In genomic region chr11:67239795-67240574, GRCh38 we compare ENCODE assay signal across 8 cellular contexts. TPM values are rescaled to one million over a fixed set of nuclear protein-coding genes. Genes with fewer than 3 reads are reported as not detected.
DNase-seq lines count a peak whose midpoint lies in the region; ATAC-seq and TF ChIP-seq lines count a peak whose summit lies in the region.

No MANE protein-coding gene starts in this region.

- CTCF ChIA-PET in naive thymus-derived CD4-positive, alpha-beta T cell (lab: Charles Lee), result interaction anchor here (0.6 to 2.6 kb wide), 10 partner anchors 13 to 390 kb away, joined by 3 to 23 read pairs (median 4); partner anchors contain the start of genes KDM2A and NUDT8

- peak overlapping the region; percentile 95 for H3K27ac ChIP-seq in GM23338 (ENCODE audit: low read depth)
- H3K27ac ChIP-seq in fibroblast of lung (ENCODE audit: insufficient read depth, low read length), result peak overlapping the region; percentile 95
- peak overlapping the region; percentile 97 for H3K27ac ChIP-seq in naive thymus-derived CD4-positive, alpha-beta T cell (ENCODE audit: low read depth, low read length)

- peak overlapping the region; percentile 100 for H3K27ac Mint-ChIP-seq in GM23338
- peak overlapping the region; percentile 99 for H3K27ac Mint-ChIP-seq in activated T-helper 17 cell treated with anti-CD3 and anti-CD28 coated beads, Interleukin-2, amount 50 U/mL, for 72 hours
- peak overlapping the region; percentile 92 to 100 (median 99) for H3K27ac Mint-ChIP-seq in naive thymus-derived CD4-positive, alpha-beta T cell
- H3K27ac Mint-ChIP-seq in stimulated activated memory B cell treated with anti-CD40 and anti-IgM and Interleukin-4, amounts not matched to agents 10 μg/mL and 1 μg/mL and 100 μg/mL, for 72 hours, result peak overlapping the region; percentile 99

- peak; percentile 99 for DNase-seq in Daoy (ENCODE audit: low read depth)
- DNase-seq in GM23338 (ENCODE audit: low spot score), result peak; percentile 99
- peak; percentile 98 for DNase-seq in LHCN-M2 (ENCODE audit: low read depth)
- peak; percentile 99 for DNase-seq in RPMI7951 (ENCODE audit: low read depth)
- DNase-seq in fibroblast of lung (ENCODE audit: low read depth in 2 of 2), result peak; percentile 98 to 99
- peak; percentile 81 to 99 (median 98) for DNase-seq in naive thymus-derived CD4-positive, alpha-beta T cell

- H3K4me1 ChIP-seq in GM23338 (ENCODE audit: insufficient read depth) (peaks cover 32% of the 10 kb centered on the region), fibroblast of lung (ENCODE audit: control insufficient read depth, extremely low read depth, insufficient read depth, low read length) (peaks cover 8% of the 10 kb centered on the region)
- peaks cover 24 to 41% of the 10 kb centered on the region in 2 donors for H3K4me1 ChIP-seq in naive thymus-derived CD4-positive, alpha-beta T cell (ENCODE audit: control insufficient read depth in 2 of 2, insufficient read depth in 2 of 2, low read length in 2 of 2)

- peaks cover 28% of the 10 kb centered on the region for H3F3A ChIP-seq in GM23338 (replicated peaks; ENCODE audit: low read depth)

- H3K9me3 ChIP-seq in fibroblast of lung (ENCODE audit: control insufficient read depth, insufficient read depth, low read depth, low read length), result no peaks in the 10 kb centered on the region
- no peaks in the 10 kb centered on the region for H3K9me3 ChIP-seq in naive thymus-derived CD4-positive, alpha-beta T cell (ENCODE audit: control insufficient read depth in 2 of 3, low read length in 3 of 3)

- H3K36me3 ChIP-seq in GM23338 (ENCODE audit: insufficient read depth), result peaks cover 21% of the 10 kb centered on the region
- H3K36me3 ChIP-seq in fibroblast of lung (ENCODE audit: control insufficient read depth, insufficient read depth, low read length), result peaks cover under 1% of the 10 kb centered on the region
- H3K36me3 ChIP-seq in naive thymus-derived CD4-positive, alpha-beta T cell (ENCODE audit: control insufficient read depth in 2 of 3, insufficient read depth in 3 of 3, low read length in 3 of 3), result peaks cover 18 to 30% (median 18%) of the 10 kb centered on the region in 3 experiments

- H3K27me3 Mint-ChIP-seq in GM23338 (ENCODE audit: insufficient read depth, low read depth, poor library complexity), result peaks cover 9% of the 10 kb centered on the region
- no peaks in the 10 kb centered on the region for H3K27me3 Mint-ChIP-seq in activated T-helper 17 cell treated with anti-CD3 and anti-CD28 coated beads, Interleukin-2, amount 50 U/mL, for 72 hours
- no peaks in the 10 kb centered on the region for H3K27me3 Mint-ChIP-seq in naive thymus-derived CD4-positive, alpha-beta T cell
- H3K27me3 Mint-ChIP-seq in stimulated activated memory B cell treated with anti-CD40 and anti-IgM and Interleukin-4, amounts not matched to agents 10 μg/mL and 1 μg/mL and 100 μg/mL, for 72 hours, result no peaks in the 10 kb centered on the region

- H4K20me1 ChIP-seq in GM23338 (replicated peaks; ENCODE audit: insufficient read depth) (peaks cover 40% of the 10 kb centered on the region), fibroblast of lung (ENCODE audit: control insufficient read depth, extremely low read depth, insufficient read depth, low read length) (no peaks in the 10 kb centered on the region)

- peaks cover 32% of the 10 kb centered on the region for H3K4me1 Mint-ChIP-seq in GM23338
- peaks cover 32% of the 10 kb centered on the region for H3K4me1 Mint-ChIP-seq in activated T-helper 17 cell treated with anti-CD3 and anti-CD28 coated beads, Interleukin-2, amount 50 U/mL, for 72 hours
- peaks cover 47 to 62% (median 61%) of the 10 kb centered on the region in 7 donors for H3K4me1 Mint-ChIP-seq in naive thymus-derived CD4-positive, alpha-beta T cell
- H3K4me1 Mint-ChIP-seq in stimulated activated memory B cell treated with anti-CD40 and anti-IgM and Interleukin-4, amounts not matched to agents 10 μg/mL and 1 μg/mL and 100 μg/mL, for 72 hours, result peaks cover 57% of the 10 kb centered on the region

- peaks cover 48% of the 10 kb centered on the region for H3K36me3 Mint-ChIP-seq in GM23338 (ENCODE audit: low read depth)
- H3K36me3 Mint-ChIP-seq in activated T-helper 17 cell treated with anti-CD3 and anti-CD28 coated beads, Interleukin-2, amount 50 U/mL, for 72 hours (ENCODE audit: low read depth), result peaks cover 63% of the 10 kb centered on the region
- H3K36me3 Mint-ChIP-seq in naive thymus-derived CD4-positive, alpha-beta T cell, result peaks cover 6 to 38% (median 31%) of the 10 kb centered on the region in 5 donors
- H3K36me3 Mint-ChIP-seq in stimulated activated memory B cell treated with anti-CD40 and anti-IgM and Interleukin-4, amounts not matched to agents 10 μg/mL and 1 μg/mL and 100 μg/mL, for 72 hours, result peaks cover 47% of the 10 kb centered on the region

- no peaks in the 10 kb centered on the region for H3K9me2 ChIP-seq in GM23338 (ENCODE audit: insufficient read depth)

- H3K27me3 ChIP-seq in GM23338 (ENCODE audit: insufficient read depth) (no peaks in the 10 kb centered on the region), fibroblast of lung (ENCODE audit: control insufficient read depth, insufficient read depth, low read length) (no peaks in the 10 kb centered on the region)
- H3K27me3 ChIP-seq in naive thymus-derived CD4-positive, alpha-beta T cell (ENCODE audit: control insufficient read depth in 2 of 2, insufficient read depth in 2 of 2, low read length in 2 of 2), result no peaks in the 10 kb centered on the region

- H3K4me2 ChIP-seq in GM23338, result peak overlapping the region; percentile 97
- peak overlapping the region; percentile 87 for H3K4me2 ChIP-seq in fibroblast of lung (ENCODE audit: extremely low read depth, insufficient read depth, low read length)

- TF ChIP-seq CTCF in GM23338 (conservative IDR thresholded peaks at IDR 0.05; ENCODE audit: low read depth in 2 of 2), result no peak
- no peak for TF ChIP-seq CTCF in fibroblast of lung (conservative IDR thresholded peaks at IDR 0.05 in 1 of 2, IDR thresholded peaks at IDR 0.05 in 1 of 2; ENCODE audit: low read depth in 1 of 2, low read length in 2 of 2)

- H3K9ac ChIP-seq in fibroblast of lung (ENCODE audit: insufficient read depth, low read length), result peak overlapping the region; percentile 74

- H3K4me3 ChIP-seq in GM23338 (peak overlapping the region; percentile 79), fibroblast of lung (replicated peaks in 1 of 4; ENCODE audit: control extremely low read depth in 1 of 4, insufficient read depth in 1 of 4, low read depth in 3 of 4, low read length in 4 of 4) (peak overlapping the region; percentile 65 to 95 (median 75))
- peak overlapping the region; percentile 89 for H3K4me3 ChIP-seq in naive thymus-derived CD4-positive, alpha-beta T cell (ENCODE audit: low read length)

- peak overlapping the region; percentile 100 for H3K4me3 Mint-ChIP-seq in GM23338
- peak overlapping the region; percentile 98 for H3K4me3 Mint-ChIP-seq in activated T-helper 17 cell treated with anti-CD3 and anti-CD28 coated beads, Interleukin-2, amount 50 U/mL, for 72 hours
- peak overlapping the region; percentile 93 to 100 (median 98) for H3K4me3 Mint-ChIP-seq in naive thymus-derived CD4-positive, alpha-beta T cell
- H3K4me3 Mint-ChIP-seq in stimulated activated memory B cell treated with anti-CD40 and anti-IgM and Interleukin-4, amounts not matched to agents 10 μg/mL and 1 μg/mL and 100 μg/mL, for 72 hours, result peak overlapping the region; percentile 100

- intact Hi-C loops in naive thymus-derived CD4-positive, alpha-beta T cell (cut with micrococcal nuclease), result loop anchor here (1.0 to 5.0 kb wide), 13 partner anchors 9 to 565 kb away; partner anchors contain the start of genes CDK2AP2 (in 2 of the 2), KDM2A (in 2 of the 2), PC (in 2 of the 2) and AIP (in 1 of the 2)

- H3K79me2 ChIP-seq in GM23338 (replicated peaks; ENCODE audit: insufficient read depth) (peaks cover 63% of the 10 kb centered on the region), fibroblast of lung (ENCODE audit: control insufficient read depth, insufficient read depth, low read length) (peaks cover 33% of the 10 kb centered on the region)

- POLR2A ChIA-PET in naive thymus-derived CD4-positive, alpha-beta T cell (lab: Charles Lee), result interaction anchor here (0.6 to 3.7 kb wide), 43 partner anchors 8 to 1380 kb away, joined by 3 to 40 read pairs (median 5); partner anchors contain the start of genes ANKRD13D, CCDC85B, GRK2 and GSTP1

- H2AFZ ChIP-seq in GM23338 (no peak overlapping the region), fibroblast of lung (ENCODE audit: low read length) (no peak overlapping the region)

- ATAC-seq in GM23338, result peak; percentile 95
- peak; percentile 92 for ATAC-seq in activated T-helper 17 cell treated with anti-CD3 and anti-CD28 coated beads, Interleukin-2, amount 50 U/mL, for 72 hours (replicated peaks)
- peak; percentile 94 for ATAC-seq in naive thymus-derived CD4-positive, alpha-beta T cell
- ATAC-seq in stimulated activated memory B cell treated with anti-CD40 and anti-IgM and Interleukin-4, amounts not matched to agents 10 μg/mL and 1 μg/mL and 100 μg/mL, for 72 hours, result peak; percentile 98

- no peaks in the 10 kb centered on the region for H3K9me3 Mint-ChIP-seq in GM23338
- H3K9me3 Mint-ChIP-seq in activated T-helper 17 cell treated with anti-CD3 and anti-CD28 coated beads, Interleukin-2, amount 50 U/mL, for 72 hours, result no peaks in the 10 kb centered on the region
- peaks cover 0 to 10% (median 0%) of the 10 kb centered on the region in 11 donors for H3K9me3 Mint-ChIP-seq in naive thymus-derived CD4-positive, alpha-beta T cell
- H3K9me3 Mint-ChIP-seq in stimulated activated memory B cell treated with anti-CD40 and anti-IgM and Interleukin-4, amounts not matched to agents 10 μg/mL and 1 μg/mL and 100 μg/mL, for 72 hours, result no peaks in the 10 kb centered on the region

RNA-seq across cellular contexts. Expression of gene GRK2, which starts 26.3 kb away (rescaled TPM):
- 27.5 and 54.1 TPM in 2 replicates for total RNA-seq in Daoy (2014; rRNA removed; shearing (Covaris generic))
- 62.2 and 72.5 TPM in 2 replicates for total RNA-seq in GM23338 (2014; rRNA removed; shearing (Covaris generic))
- 19.5 and 21.7 TPM in 2 replicates for polyA plus RNA-seq in GM23338 (2016; fragmentation: Nextera tagmentation; extraction: Ambion mirVana)
- total RNA-seq in LHCN-M2 (2014; rRNA removed), result 62.6 and 69.3 TPM in 2 replicates
- polyA plus RNA-seq in LHCN-M2 (2012), result 33.9 TPM
- 22.0 and 32.9 TPM in 2 replicates for total RNA-seq in RPMI7951 (2014; rRNA removed; shearing (Covaris generic))
- total RNA-seq in activated T-helper 17 cell treated with anti-CD3 and anti-CD28 coated beads, Interleukin-2, amount 50 U/mL, for 72 hours, result 100 to 1,000 TPM; 197 to 265 TPM
- 21.6 and 28.9 TPM in 2 replicates for total RNA-seq in fibroblast of lung
- 20.1 and 26.3 TPM in 2 replicates for polyA plus RNA-seq in fibroblast of lung
- 24.7 and 30.8 TPM in 2 replicates for polyA plus RNA-seq in fibroblast of lung (2012)
- polyA minus RNA-seq in fibroblast of lung (ENCODE audit: low replicate concordance), result 48.4 and 104 TPM in 2 replicates
- 100 to 1,000 TPM; 305 to 399 (median 322) TPM for total RNA-seq in naive thymus-derived CD4-positive, alpha-beta T cell
- polyA plus RNA-seq in naive thymus-derived CD4-positive, alpha-beta T cell, result 10 to 100 TPM; 18.5 to 38.0 TPM

RNA-seq across cellular contexts. Expression of gene ANKRD13D, which starts 49.1 kb away (rescaled TPM):
- total RNA-seq in Daoy (2014; rRNA removed; shearing (Covaris generic)), result 13.1 and 24.0 TPM in 2 replicates
- total RNA-seq in GM23338 (2014; rRNA removed; shearing (Covaris generic)), result 15.7 and 30.8 TPM in 2 replicates
- 19.5 and 20.3 TPM in 2 replicates for polyA plus RNA-seq in GM23338 (2016; fragmentation: Nextera tagmentation; extraction: Ambion mirVana)
- total RNA-seq in LHCN-M2 (2014; rRNA removed), result 31.3 and 42.1 TPM in 2 replicates
- 19.6 TPM for polyA plus RNA-seq in LHCN-M2 (2012)
- 17.6 and 28.5 TPM in 2 replicates for total RNA-seq in RPMI7951 (2014; rRNA removed; shearing (Covaris generic))
- 100 to 1,000 TPM; 102 to 137 TPM for total RNA-seq in activated T-helper 17 cell treated with anti-CD3 and anti-CD28 coated beads, Interleukin-2, amount 50 U/mL, for 72 hours
- total RNA-seq in fibroblast of lung, result 31.8 and 45.4 TPM in 2 replicates
- polyA plus RNA-seq in fibroblast of lung, result 11.5 and 12.9 TPM in 2 replicates
- polyA plus RNA-seq in fibroblast of lung (2012), result 12.7 and 16.8 TPM in 2 replicates
- 16.9 and 22.8 TPM in 2 replicates for polyA minus RNA-seq in fibroblast of lung (ENCODE audit: low replicate concordance)
- 100 to 1,000 TPM; 161 to 286 (median 191) TPM for total RNA-seq in naive thymus-derived CD4-positive, alpha-beta T cell
- polyA plus RNA-seq in naive thymus-derived CD4-positive, alpha-beta T cell, result 10 to 100 TPM in 1 of 2 donors, 1 to 10 TPM in 1; 6.3 to 19.5 TPM

Comparison
In these comparisons a context has a peak if more than half of its experiments do, and no peak if none do; other contexts are left out.
1. Peak in every context shown above with its lines: DNase-seq, ATAC-seq, H3K4me3 ChIP-seq and H3K27ac ChIP-seq.